1 cellular context compared by ENCODE assay signal in the genomic region with DNA sequence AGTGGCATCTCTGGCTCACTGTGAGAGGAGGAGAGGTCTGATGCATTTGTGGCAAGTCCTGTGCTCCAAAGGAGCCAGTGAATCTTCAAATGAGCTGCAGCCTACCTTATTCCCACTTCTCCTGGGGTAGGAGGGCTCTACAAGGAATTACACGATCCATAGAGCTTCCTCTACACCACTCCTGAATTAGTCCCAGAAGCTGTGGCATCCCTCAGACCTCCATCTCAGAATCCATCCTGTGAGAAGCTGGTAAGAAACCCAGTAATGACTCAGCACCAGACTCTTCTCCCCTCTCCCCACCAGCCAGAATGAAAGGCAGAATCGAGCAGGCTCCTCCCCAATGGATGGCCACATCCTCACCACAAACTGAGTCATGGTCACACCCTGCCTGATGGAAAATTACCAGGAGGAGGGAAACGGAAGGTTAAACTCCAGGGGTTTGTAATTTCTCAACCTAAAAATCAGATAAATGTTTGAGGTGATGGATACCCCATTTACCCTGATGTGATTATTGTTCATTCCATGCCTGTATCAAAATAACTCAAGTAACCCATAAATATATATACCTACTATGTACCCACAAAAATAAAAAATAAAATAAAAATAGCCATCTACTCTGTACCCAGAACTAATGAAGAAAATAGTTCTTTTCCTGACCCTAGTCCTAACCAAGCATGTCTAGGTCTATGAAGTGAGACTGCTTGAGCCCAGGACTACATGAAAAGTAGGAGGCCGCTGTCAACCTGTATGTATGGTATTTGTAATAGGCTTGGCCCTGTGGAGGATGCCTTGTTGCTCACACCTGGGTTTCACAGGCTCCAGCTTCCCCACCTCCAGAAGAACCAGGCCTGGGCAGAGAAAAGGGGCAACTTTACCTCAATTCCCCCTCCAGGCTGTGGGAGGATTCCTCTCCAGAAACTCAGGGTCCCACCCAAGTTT.
A peak's percentile ranks its signal among the peaks of the same experiment; 100 is the strongest.
TF ChIP-seq lines count a peak whose summit lies in the region.

No MANE protein-coding gene starts in this region.

TF ChIP-seq in K562, 482 proteins besides CTCF, POLR2A, EP300 and RAD21 (continues in another document):
- TF ChIP-seq SRSF1 (IDR thresholded peaks at IDR 0.05; ENCODE audit: low read depth, low read length), result no peak
- no peak for TF ChIP-seq DACH1 (IDR thresholded peaks at IDR 0.05; ENCODE audit: partially characterized antibody)
- TF ChIP-seq, protein P1, sequence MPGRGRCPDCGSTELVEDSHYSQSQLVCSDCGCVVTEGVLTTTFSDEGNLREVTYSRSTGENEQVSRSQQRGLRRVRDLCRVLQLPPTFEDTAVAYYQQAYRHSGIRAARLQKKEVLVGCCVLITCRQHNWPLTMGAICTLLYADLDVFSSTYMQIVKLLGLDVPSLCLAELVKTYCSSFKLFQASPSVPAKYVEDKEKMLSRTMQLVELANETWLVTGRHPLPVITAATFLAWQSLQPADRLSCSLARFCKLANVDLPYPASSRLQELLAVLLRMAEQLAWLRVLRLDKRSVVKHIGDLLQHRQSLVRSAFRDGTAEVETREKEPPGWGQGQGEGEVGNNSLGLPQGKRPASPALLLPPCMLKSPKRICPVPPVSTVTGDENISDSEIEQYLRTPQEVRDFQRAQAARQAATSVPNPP (IDR thresholded peaks at IDR 0.05; ENCODE audit: borderline replicate concordance, insufficient read depth, insufficient read length), result no peak
- TF ChIP-seq ZEB2 (IDR thresholded peaks at IDR 0.05), result peak; percentile 43; the same call in 1 of the 2 replicates
- TF ChIP-seq ZC3H8 (IDR thresholded peaks at IDR 0.05), result no peak
- TF ChIP-seq, protein P2, sequence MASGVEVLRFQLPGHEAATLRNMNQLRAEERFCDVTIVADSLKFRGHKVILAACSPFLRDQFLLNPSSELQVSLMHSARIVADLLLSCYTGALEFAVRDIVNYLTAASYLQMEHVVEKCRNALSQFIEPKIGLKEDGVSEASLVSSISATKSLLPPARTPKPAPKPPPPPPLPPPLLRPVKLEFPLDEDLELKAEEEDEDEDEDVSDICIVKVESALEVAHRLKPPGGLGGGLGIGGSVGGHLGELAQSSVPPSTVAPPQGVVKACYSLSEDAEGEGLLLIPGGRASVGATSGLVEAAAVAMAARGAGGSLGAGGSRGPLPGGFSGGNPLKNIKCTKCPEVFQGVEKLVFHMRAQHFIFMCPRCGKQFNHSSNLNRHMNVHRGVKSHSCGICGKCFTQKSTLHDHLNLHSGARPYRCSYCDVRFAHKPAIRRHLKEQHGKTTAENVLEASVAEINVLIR (CRISPR knock-in tag; IDR thresholded peaks at IDR 0.05), result no peak
- TF ChIP-seq HNRNPL (IDR thresholded peaks at IDR 0.05; ENCODE audit: low read depth, low read length), result no peak
- no peak for TF ChIP-seq ZNF408 (CRISPR knock-in tag; IDR thresholded peaks at IDR 0.05; ENCODE audit: low read depth)
- no peak for TF ChIP-seq NR2C2 (CRISPR knock-in tag; IDR thresholded peaks at IDR 0.05)
- no peak; the same call in 1 of the 2 replicates for TF ChIP-seq NR2C2 (tag; IDR thresholded peaks at IDR 0.05)
- no peak for TF ChIP-seq RBM22 (IDR thresholded peaks at IDR 0.05; ENCODE audit: low read depth, low read length, poor library complexity, severe bottlenecking)
- TF ChIP-seq MYBL2 (IDR thresholded peaks at IDR 0.05; ENCODE audit: low read depth), result no peak
- TF ChIP-seq MYBL2 (CRISPR knock-in tag; IDR thresholded peaks at IDR 0.05; ENCODE audit: borderline replicate concordance), result no peak
- TF ChIP-seq PHF21A (IDR thresholded peaks at IDR 0.05; ENCODE audit: borderline replicate concordance, low read depth), result no peak
- TF ChIP-seq EWSR1 (IDR thresholded peaks at IDR 0.05; ENCODE audit: borderline replicate concordance, low read depth, partially characterized antibody), result no peak
- TF ChIP-seq, protein P3, sequence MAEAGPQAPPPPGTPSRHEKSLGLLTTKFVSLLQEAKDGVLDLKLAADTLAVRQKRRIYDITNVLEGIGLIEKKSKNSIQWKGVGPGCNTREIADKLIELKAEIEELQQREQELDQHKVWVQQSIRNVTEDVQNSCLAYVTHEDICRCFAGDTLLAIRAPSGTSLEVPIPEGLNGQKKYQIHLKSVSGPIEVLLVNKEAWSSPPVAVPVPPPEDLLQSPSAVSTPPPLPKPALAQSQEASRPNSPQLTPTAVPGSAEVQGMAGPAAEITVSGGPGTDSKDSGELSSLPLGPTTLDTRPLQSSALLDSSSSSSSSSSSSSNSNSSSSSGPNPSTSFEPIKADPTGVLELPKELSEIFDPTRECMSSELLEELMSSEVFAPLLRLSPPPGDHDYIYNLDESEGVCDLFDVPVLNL (CRISPR knock-in tag; IDR thresholded peaks at IDR 0.05; ENCODE audit: low read depth), result no peak
- TF ChIP-seq ZNF644 (tag; IDR thresholded peaks at IDR 0.05; ENCODE audit: low read depth), result no peak
- TF ChIP-seq ETV1 (tag; conservative IDR thresholded peaks at IDR 0.05; ENCODE audit: low read depth), result peak; percentile 70
- TF ChIP-seq PPARD (CRISPR knock-in tag; IDR thresholded peaks at IDR 0.05), result no peak
- TF ChIP-seq, protein P4, sequence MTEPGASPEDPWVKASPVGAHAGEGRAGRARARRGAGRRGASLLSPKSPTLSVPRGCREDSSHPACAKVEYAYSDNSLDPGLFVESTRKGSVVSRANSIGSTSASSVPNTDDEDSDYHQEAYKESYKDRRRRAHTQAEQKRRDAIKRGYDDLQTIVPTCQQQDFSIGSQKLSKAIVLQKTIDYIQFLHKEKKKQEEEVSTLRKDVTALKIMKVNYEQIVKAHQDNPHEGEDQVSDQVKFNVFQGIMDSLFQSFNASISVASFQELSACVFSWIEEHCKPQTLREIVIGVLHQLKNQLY (CRISPR knock-in tag; conservative IDR thresholded peaks at IDR 0.05), result no peak
- peak in 1 of 2 experiments; percentile 26; a peak in 1 of 4 replicates for TF ChIP-seq FOXK2 (conservative IDR thresholded peaks at IDR 0.05 in 1 of 2, IDR thresholded peaks at IDR 0.05 in 1 of 2; ENCODE audit: low read depth in 2 of 2)
- TF ChIP-seq, protein P5, sequence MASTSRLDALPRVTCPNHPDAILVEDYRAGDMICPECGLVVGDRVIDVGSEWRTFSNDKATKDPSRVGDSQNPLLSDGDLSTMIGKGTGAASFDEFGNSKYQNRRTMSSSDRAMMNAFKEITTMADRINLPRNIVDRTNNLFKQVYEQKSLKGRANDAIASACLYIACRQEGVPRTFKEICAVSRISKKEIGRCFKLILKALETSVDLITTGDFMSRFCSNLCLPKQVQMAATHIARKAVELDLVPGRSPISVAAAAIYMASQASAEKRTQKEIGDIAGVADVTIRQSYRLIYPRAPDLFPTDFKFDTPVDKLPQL (IDR thresholded peaks at IDR 0.05; ENCODE audit: extremely low read depth, insufficient read length), result peak; percentile 71
- TF ChIP-seq, protein P6, sequence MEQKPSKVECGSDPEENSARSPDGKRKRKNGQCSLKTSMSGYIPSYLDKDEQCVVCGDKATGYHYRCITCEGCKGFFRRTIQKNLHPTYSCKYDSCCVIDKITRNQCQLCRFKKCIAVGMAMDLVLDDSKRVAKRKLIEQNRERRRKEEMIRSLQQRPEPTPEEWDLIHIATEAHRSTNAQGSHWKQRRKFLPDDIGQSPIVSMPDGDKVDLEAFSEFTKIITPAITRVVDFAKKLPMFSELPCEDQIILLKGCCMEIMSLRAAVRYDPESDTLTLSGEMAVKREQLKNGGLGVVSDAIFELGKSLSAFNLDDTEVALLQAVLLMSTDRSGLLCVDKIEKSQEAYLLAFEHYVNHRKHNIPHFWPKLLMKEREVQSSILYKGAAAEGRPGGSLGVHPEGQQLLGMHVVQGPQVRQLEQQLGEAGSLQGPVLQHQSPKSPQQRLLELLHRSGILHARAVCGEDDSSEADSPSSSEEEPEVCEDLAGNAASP (IDR thresholded peaks at IDR 0.05), result no peak
- TF ChIP-seq MAFG (tag; conservative IDR thresholded peaks at IDR 0.05), result peak; percentile 96
- TF ChIP-seq HDAC6 (IDR thresholded peaks at IDR 0.05; ENCODE audit: low read depth, low read length), result no peak
- TF ChIP-seq, protein P7, sequence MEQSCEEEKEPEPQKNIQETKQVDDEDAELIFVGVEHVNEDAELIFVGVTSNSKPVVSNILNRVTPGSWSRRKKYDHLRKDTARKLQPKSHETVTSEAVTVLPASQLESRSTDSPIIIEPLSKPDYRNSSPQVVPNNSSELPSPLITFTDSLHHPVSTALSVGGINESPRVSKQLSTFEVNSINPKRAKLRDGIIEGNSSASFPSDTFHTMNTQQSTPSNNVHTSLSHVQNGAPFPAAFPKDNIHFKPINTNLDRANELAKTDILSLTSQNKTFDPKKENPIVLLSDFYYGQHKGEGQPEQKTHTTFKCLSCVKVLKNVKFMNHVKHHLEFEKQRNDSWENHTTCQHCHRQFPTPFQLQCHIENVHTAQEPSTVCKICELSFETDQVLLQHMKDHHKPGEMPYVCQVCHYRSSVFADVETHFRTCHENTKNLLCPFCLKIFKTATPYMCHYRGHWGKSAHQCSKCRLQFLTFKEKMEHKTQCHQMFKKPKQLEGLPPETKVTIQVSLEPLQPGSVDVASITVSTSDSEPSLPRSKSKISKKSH (CRISPR knock-in tag; IDR thresholded peaks at IDR 0.05), result no peak
- TF ChIP-seq, protein P8, sequence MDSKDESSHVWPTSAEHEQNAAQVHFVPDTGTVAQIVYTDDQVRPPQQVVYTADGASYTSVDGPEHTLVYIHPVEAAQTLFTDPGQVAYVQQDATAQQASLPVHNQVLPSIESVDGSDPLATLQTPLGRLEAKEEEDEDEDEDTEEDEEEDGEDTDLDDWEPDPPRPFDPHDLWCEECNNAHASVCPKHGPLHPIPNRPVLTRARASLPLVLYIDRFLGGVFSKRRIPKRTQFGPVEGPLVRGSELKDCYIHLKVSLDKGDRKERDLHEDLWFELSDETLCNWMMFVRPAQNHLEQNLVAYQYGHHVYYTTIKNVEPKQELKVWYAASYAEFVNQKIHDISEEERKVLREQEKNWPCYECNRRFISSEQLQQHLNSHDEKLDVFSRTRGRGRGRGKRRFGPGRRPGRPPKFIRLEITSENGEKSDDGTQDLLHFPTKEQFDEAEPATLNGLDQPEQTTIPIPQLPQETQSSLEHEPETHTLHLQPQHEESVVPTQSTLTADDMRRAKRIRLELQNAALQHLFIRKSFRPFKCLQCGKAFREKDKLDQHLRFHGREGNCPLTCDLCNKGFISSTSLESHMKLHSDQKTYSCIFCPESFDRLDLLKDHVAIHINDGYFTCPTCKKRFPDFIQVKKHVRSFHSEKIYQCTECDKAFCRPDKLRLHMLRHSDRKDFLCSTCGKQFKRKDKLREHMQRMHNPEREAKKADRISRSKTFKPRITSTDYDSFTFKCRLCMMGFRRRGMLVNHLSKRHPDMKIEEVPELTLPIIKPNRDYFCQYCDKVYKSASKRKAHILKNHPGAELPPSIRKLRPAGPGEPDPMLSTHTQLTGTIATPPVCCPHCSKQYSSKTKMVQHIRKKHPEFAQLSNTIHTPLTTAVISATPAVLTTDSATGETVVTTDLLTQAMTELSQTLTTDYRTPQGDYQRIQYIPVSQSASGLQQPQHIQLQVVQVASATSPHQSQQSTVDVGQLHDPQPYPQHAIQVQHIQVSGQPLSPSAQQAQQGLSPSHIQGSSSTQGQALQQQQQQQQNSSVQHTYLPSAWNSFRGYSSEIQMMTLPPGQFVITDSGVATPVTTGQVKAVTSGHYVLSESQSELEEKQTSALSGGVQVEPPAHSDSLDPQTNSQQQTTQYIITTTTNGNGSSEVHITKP (IDR thresholded peaks at IDR 0.05; ENCODE audit: partially characterized antibody), result peak; percentile 67
- no peak for TF ChIP-seq ZNF3 (CRISPR knock-in tag; IDR thresholded peaks at IDR 0.05)
- TF ChIP-seq, protein P9, sequence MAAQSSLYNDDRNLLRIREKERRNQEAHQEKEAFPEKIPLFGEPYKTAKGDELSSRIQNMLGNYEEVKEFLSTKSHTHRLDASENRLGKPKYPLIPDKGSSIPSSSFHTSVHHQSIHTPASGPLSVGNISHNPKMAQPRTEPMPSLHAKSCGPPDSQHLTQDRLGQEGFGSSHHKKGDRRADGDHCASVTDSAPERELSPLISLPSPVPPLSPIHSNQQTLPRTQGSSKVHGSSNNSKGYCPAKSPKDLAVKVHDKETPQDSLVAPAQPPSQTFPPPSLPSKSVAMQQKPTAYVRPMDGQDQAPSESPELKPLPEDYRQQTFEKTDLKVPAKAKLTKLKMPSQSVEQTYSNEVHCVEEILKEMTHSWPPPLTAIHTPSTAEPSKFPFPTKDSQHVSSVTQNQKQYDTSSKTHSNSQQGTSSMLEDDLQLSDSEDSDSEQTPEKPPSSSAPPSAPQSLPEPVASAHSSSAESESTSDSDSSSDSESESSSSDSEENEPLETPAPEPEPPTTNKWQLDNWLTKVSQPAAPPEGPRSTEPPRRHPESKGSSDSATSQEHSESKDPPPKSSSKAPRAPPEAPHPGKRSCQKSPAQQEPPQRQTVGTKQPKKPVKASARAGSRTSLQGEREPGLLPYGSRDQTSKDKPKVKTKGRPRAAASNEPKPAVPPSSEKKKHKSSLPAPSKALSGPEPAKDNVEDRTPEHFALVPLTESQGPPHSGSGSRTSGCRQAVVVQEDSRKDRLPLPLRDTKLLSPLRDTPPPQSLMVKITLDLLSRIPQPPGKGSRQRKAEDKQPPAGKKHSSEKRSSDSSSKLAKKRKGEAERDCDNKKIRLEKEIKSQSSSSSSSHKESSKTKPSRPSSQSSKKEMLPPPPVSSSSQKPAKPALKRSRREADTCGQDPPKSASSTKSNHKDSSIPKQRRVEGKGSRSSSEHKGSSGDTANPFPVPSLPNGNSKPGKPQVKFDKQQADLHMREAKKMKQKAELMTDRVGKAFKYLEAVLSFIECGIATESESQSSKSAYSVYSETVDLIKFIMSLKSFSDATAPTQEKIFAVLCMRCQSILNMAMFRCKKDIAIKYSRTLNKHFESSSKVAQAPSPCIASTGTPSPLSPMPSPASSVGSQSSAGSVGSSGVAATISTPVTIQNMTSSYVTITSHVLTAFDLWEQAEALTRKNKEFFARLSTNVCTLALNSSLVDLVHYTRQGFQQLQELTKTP (IDR thresholded peaks at IDR 0.05; ENCODE audit: low read depth in 1 of 2, partially characterized antibody in 2 of 2), result peak in 1 of 2 experiments; percentile 85
- TF ChIP-seq, protein P10, sequence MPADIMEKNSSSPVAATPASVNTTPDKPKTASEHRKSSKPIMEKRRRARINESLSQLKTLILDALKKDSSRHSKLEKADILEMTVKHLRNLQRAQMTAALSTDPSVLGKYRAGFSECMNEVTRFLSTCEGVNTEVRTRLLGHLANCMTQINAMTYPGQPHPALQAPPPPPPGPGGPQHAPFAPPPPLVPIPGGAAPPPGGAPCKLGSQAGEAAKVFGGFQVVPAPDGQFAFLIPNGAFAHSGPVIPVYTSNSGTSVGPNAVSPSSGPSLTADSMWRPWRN (IDR thresholded peaks at IDR 0.05; ENCODE audit: low read depth), result peak; percentile 47
- TF ChIP-seq SMARCB1 (IDR thresholded peaks at IDR 0.05; ENCODE audit: insufficient read length, low read depth), result no peak
- TF ChIP-seq, protein P11, sequence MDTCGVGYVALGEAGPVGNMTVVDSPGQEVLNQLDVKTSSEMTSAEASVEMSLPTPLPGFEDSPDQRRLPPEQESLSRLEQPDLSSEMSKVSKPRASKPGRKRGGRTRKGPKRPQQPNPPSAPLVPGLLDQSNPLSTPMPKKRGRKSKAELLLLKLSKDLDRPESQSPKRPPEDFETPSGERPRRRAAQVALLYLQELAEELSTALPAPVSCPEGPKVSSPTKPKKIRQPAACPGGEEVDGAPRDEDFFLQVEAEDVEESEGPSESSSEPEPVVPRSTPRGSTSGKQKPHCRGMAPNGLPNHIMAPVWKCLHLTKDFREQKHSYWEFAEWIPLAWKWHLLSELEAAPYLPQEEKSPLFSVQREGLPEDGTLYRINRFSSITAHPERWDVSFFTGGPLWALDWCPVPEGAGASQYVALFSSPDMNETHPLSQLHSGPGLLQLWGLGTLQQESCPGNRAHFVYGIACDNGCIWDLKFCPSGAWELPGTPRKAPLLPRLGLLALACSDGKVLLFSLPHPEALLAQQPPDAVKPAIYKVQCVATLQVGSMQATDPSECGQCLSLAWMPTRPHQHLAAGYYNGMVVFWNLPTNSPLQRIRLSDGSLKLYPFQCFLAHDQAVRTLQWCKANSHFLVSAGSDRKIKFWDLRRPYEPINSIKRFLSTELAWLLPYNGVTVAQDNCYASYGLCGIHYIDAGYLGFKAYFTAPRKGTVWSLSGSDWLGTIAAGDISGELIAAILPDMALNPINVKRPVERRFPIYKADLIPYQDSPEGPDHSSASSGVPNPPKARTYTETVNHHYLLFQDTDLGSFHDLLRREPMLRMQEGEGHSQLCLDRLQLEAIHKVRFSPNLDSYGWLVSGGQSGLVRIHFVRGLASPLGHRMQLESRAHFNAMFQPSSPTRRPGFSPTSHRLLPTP (IDR thresholded peaks at IDR 0.05; ENCODE audit: borderline replicate concordance, extremely low read depth, insufficient read length), result no peak
- no peak for TF ChIP-seq ADNP (tag; IDR thresholded peaks at IDR 0.05)
